Comparison of ENCODE assay signal across 20 cellular contexts in the genomic region with DNA sequence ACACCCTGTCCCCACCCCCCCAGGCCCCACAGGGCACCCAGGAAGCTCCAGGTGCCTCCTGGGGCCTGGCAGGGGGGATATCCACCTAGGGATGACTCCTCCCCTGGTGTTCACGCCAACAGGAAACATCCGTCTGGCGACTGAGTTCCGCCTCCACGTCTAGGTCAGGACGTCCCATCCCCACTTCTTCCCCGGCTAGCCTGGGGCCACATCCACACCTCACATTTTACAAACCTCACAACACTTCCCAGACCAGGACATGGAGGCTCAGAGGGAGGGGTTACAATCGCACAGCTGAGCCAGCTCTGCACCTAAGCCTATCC. TPM values are rescaled to one million over a fixed set of nuclear protein-coding genes. Genes with fewer than 3 reads are reported as not detected.
DNase-seq lines count a peak whose midpoint lies in the region; ATAC-seq, FAIRE-seq and TF ChIP-seq lines count a peak whose summit lies in the region.
"Had no signal": no experiment of that assay in that cellular context is flagged by ENCODE, and none has a peak within 500 bp of the region (broad histone marks: within the 10 kb centered on the region; RNA-seq: fewer than 3 reads in every experiment).

No MANE protein-coding gene starts in this region.

- H3K27me3 ChIP-seq in RWPE2 (ENCODE audit: insufficient read depth, poor library complexity, severe bottlenecking): no peaks in the 10 kb centered on the region
- no peaks in the 10 kb centered on the region for H3K27me3 ChIP-seq in endothelial cell of umbilical vein (ENCODE audit: control insufficient read depth in 2 of 2, insufficient read depth in 2 of 2, low read length in 2 of 2)
- no peaks in the 10 kb centered on the region for H3K27me3 ChIP-seq in mucosa of rectum (ENCODE audit: control insufficient read depth in 2 of 2, insufficient read depth in 2 of 2, low read length in 2 of 2)
- no peaks in the 10 kb centered on the region for H3K27me3 ChIP-seq in upper lobe of right lung
- H3K27me3 ChIP-seq: brain microvascular endothelial cell had no signal

- H2AFZ ChIP-seq in endothelial cell of umbilical vein (ENCODE audit: low read depth, low read length): no peak overlapping the region

- DNase-seq in RWPE2 (ENCODE audit: low spot score): no peak
- peak; percentile 30 for DNase-seq in endothelial cell of umbilical vein (ENCODE audit: low read depth, low spot score)
- DNase-seq in upper lobe of right lung: no peak
- no peak for DNase-seq in NAMALWA (ENCODE audit: low spot score)
- DNase-seq in NCI-H1105 (lab: John Stamatoyannopoulos, UW): no peak
- DNase-seq: activated CD4-positive, alpha-beta T cell treated with anti-CD3 and anti-CD28 coated beads, Interleukin-2, amount 50 U/mL, for 1 hour; activated T-cell treated with anti-CD3 and anti-CD28 coated beads, Interleukin-2, amount 50 U/mL, for 1 hour; AML-193; brain microvascular endothelial cell; H7; head of caudate nucleus; immature natural killer cell; mesenchymal stem cell; NCI-H2029; stimulated activated CD4-positive, alpha-beta T cell treated with anti-CD3 and anti-CD28 coated beads, Interleukin-15, amount 100 ng/mL, for 24 hours; stimulated activated naive CD8-positive, alpha-beta T cell treated with anti-CD3 and anti-CD28 coated beads, Interleukin-15, Interleukin-2, amounts not matched to agents 100 U/mL and 50 U/mL, for 24 hours had no signal

- dilution Hi-C loops in endothelial cell of umbilical vein (cut with MboI; ENCODE audit: extremely low pct_ligation_motif_present, low sequenced_read_pairs): no loop called here

- intact Hi-C loops in endothelial cell of umbilical vein (cut with micrococcal nuclease): no loop called here
- intact Hi-C loops in upper lobe of right lung (cut with DNase I): no loop called here

- no peak for TF ChIP-seq POLR2A in endothelial cell of umbilical vein (IDR thresholded peaks at IDR 0.05; ENCODE audit: low read depth, low read length)

- H3K4me2 ChIP-seq in endothelial cell of umbilical vein (ENCODE audit: insufficient read depth, low read length): no peak overlapping the region

- H4K20me1 ChIP-seq in endothelial cell of umbilical vein (replicated peaks; ENCODE audit: control insufficient read depth, extremely low read depth, insufficient read depth, low read length): no peaks in the 10 kb centered on the region

- ATAC-seq in RWPE2 (ENCODE audit: low read depth) (peak; percentile 58), upper lobe of right lung (no peak), SK-N-SH treated with all-trans-retinoic acid at 6 μM for 48 hours (no peak)
- ATAC-seq: activated naive CD4-positive, alpha-beta T cell treated with anti-CD3 and anti-CD28 coated beads, Interleukin-2, amount 50 U/mL, for 72 hours; stimulated activated naive CD8-positive, alpha-beta T cell treated with anti-CD3 and anti-CD28 coated beads, Interleukin-15, Interleukin-2, amounts not matched to agents 100 U/mL and 50 U/mL, for 24 hours had no signal

- peak; percentile 91 for FAIRE-seq in endothelial cell of umbilical vein (lab: Jason Lieb, UNC)
- FAIRE-seq: GM19239 had no signal

- POLR2A ChIA-PET in endothelial cell of umbilical vein (lab: Charles Lee): no interaction called here

- H3K36me3 ChIP-seq in RWPE2 (ENCODE audit: low read depth): peaks cover 35% of the 10 kb centered on the region
- peaks cover 4 to 36% of the 10 kb centered on the region in 2 experiments for H3K36me3 ChIP-seq in endothelial cell of umbilical vein (ENCODE audit: control insufficient read depth in 2 of 2, extremely low read depth in 1 of 2, insufficient read depth in 2 of 2, low read length in 2 of 2)
- H3K36me3 ChIP-seq in mucosa of rectum (ENCODE audit: control insufficient read depth in 2 of 2, insufficient read depth in 2 of 2, low read length in 2 of 2): peaks cover 14 to 38% of the 10 kb centered on the region in 2 donors
- H3K36me3 ChIP-seq in upper lobe of right lung: peaks cover 34% of the 10 kb centered on the region

- H3K27ac ChIP-seq in RWPE2 (ENCODE audit: poor library complexity, severe bottlenecking): peak overlapping the region; percentile 77
- H3K27ac ChIP-seq in endothelial cell of umbilical vein (ENCODE audit: insufficient read depth, low read depth, low read length): peak overlapping the region; percentile 79
- H3K27ac ChIP-seq in mucosa of rectum (ENCODE audit: low read depth in 2 of 2, low read length in 2 of 2): peak overlapping the region; percentile 38 to 66
- peak overlapping the region; percentile 30 for H3K27ac ChIP-seq in upper lobe of right lung
- H3K27ac ChIP-seq: brain microvascular endothelial cell had no signal

- H3K4me3 ChIP-seq in RWPE2 (ENCODE audit: severe bottlenecking) (no peak overlapping the region), endothelial cell of umbilical vein (replicated peaks in 1 of 3; ENCODE audit: insufficient read depth in 1 of 3, low read depth in 1 of 3, low read length in 3 of 3) (no peak overlapping the region), mucosa of rectum (ENCODE audit: low read length in 2 of 2) (no peak overlapping the region), upper lobe of right lung (no peak overlapping the region)

- H3K4me1 ChIP-seq in RWPE2 (ENCODE audit: insufficient read depth, poor library complexity, severe bottlenecking) (peaks cover 33% of the 10 kb centered on the region), endothelial cell of umbilical vein (ENCODE audit: control insufficient read depth, extremely low read depth, insufficient read depth, low read length) (peaks cover 44% of the 10 kb centered on the region), mucosa of rectum (ENCODE audit: control insufficient read depth in 2 of 2, insufficient read depth in 2 of 2, low read length in 2 of 2) (peaks cover 20 to 32% of the 10 kb centered on the region in 2 donors), upper lobe of right lung (peaks cover 24% of the 10 kb centered on the region)

- H3K9me3 ChIP-seq in RWPE2 (ENCODE audit: severe bottlenecking) (no peaks in the 10 kb centered on the region), endothelial cell of umbilical vein (replicated peaks; ENCODE audit: control insufficient read depth, insufficient read depth, low read length) (no peaks in the 10 kb centered on the region), mucosa of rectum (ENCODE audit: control insufficient read depth in 2 of 2, low read length in 2 of 2) (no peaks in the 10 kb centered on the region), upper lobe of right lung (no peaks in the 10 kb centered on the region)

- no TSS peak for BruUV-seq in endothelial cell of umbilical vein (replicated peaks; lab: Mats Ljungman, UMichigan)

- CTCF ChIA-PET in endothelial cell of umbilical vein (lab: Charles Lee): interaction anchor here (1.1 to 2.0 kb wide), 2 partner anchors 9 to 108 kb away, joined by 3 to 5 read pairs; no protein-coding TSS in a partner anchor

- no peaks in the 10 kb centered on the region for H3K79me2 ChIP-seq in endothelial cell of umbilical vein (ENCODE audit: control insufficient read depth, insufficient read depth, low read length)

- H3K9ac ChIP-seq in endothelial cell of umbilical vein (replicated peaks; ENCODE audit: extremely low read depth, insufficient read depth, low read length) (peak overlapping the region; percentile 48), mucosa of rectum (ENCODE audit: low read depth in 1 of 2, low read length in 2 of 2) (peak overlapping the region in 1 of 2 donors; percentile 60)

- no peaks in the 10 kb centered on the region for H3K9me1 ChIP-seq in endothelial cell of umbilical vein (replicated peaks; ENCODE audit: control insufficient read depth, extremely low read depth, insufficient read depth, low read length)

- TF ChIP-seq CTCF in RWPE2 (IDR thresholded peaks at IDR 0.05; ENCODE audit: poor library complexity, severe bottlenecking): no peak
- no peak for TF ChIP-seq CTCF in endothelial cell of umbilical vein (IDR thresholded peaks at IDR 0.05; ENCODE audit: extremely low read depth in 1 of 2, insufficient read depth in 1 of 2, low read depth in 1 of 2, low read length in 2 of 2)
- TF ChIP-seq CTCF in upper lobe of right lung (IDR thresholded peaks at IDR 0.05): no peak

TF ChIP-seq in endothelial cell of umbilical vein, 7 proteins besides CTCF, POLR2A, EP300 and RAD21 (continues in another document):
- no peak for TF ChIP-seq FOS (IDR thresholded peaks at IDR 0.05; ENCODE audit: borderline replicate concordance, insufficient read depth, low read length)

RNA-seq across cellular contexts. Expression of gene MAFF, which starts 21.0 kb away (rescaled TPM):
- 59.5 and 61.2 TPM in 2 replicates for total RNA-seq in endothelial cell of umbilical vein
- 29.0 and 30.5 TPM in 2 replicates for polyA plus RNA-seq in endothelial cell of umbilical vein
- 30.6 and 35.8 TPM in 2 replicates for polyA plus RNA-seq in endothelial cell of umbilical vein (2011; cell fraction: cytosol; rRNA removed)
- 23.2 and 24.2 TPM in 2 replicates for polyA plus RNA-seq in endothelial cell of umbilical vein (2011; cell fraction: nucleus; rRNA removed)
- polyA plus RNA-seq in endothelial cell of umbilical vein (2012): 43.3 and 46.8 TPM in 2 replicates
- polyA minus RNA-seq in endothelial cell of umbilical vein: 16.2 and 18.6 TPM in 2 replicates
- 6.8 TPM for polyA minus RNA-seq in endothelial cell of umbilical vein (2011; cell fraction: cytosol; rRNA and poly(A)+ RNA removed)
- polyA minus RNA-seq in endothelial cell of umbilical vein (2011; cell fraction: nucleus; rRNA and poly(A)+ RNA removed): 10.8 and 23.0 TPM in 2 replicates
- 48.9 TPM for total RNA-seq in upper lobe of right lung

RNA-seq across cellular contexts. Expression of gene PLA2G6, which starts 41.1 kb away (rescaled TPM):
- total RNA-seq in endothelial cell of umbilical vein (10.3 and 11.1 TPM in 2 replicates), upper lobe of right lung (52.4 TPM)
- 6.6 and 9.9 TPM in 2 replicates for polyA plus RNA-seq in endothelial cell of umbilical vein
- polyA plus RNA-seq in endothelial cell of umbilical vein (2011; cell fraction: cytosol; rRNA removed): 1.8 and 3.7 TPM in 2 replicates
- 62.1 and 69.2 TPM in 2 replicates for polyA plus RNA-seq in endothelial cell of umbilical vein (2011; cell fraction: nucleus; rRNA removed)
- 2.9 and 4.7 TPM in 2 replicates for polyA plus RNA-seq in endothelial cell of umbilical vein (2012)
- 16.0 and 17.4 TPM in 2 replicates for polyA minus RNA-seq in endothelial cell of umbilical vein
- 7.0 TPM for polyA minus RNA-seq in endothelial cell of umbilical vein (2011; cell fraction: cytosol; rRNA and poly(A)+ RNA removed)
- 19.5 and 21.1 TPM in 2 replicates for polyA minus RNA-seq in endothelial cell of umbilical vein (2011; cell fraction: nucleus; rRNA and poly(A)+ RNA removed)

RNA-seq across cellular contexts. Expression of gene TMEM184B, which starts 50.1 kb away (rescaled TPM):
- total RNA-seq in endothelial cell of umbilical vein (96.6 and 99.8 TPM in 2 replicates), upper lobe of right lung (79.2 TPM)
- polyA plus RNA-seq in endothelial cell of umbilical vein: 72.5 and 88.8 TPM in 2 replicates
- polyA plus RNA-seq in endothelial cell of umbilical vein (2011; cell fraction: cytosol; rRNA removed): 51.8 and 64.2 TPM in 2 replicates
- polyA plus RNA-seq in endothelial cell of umbilical vein (2011; cell fraction: nucleus; rRNA removed): 67.8 and 78.0 TPM in 2 replicates
- 63.0 and 73.8 TPM in 2 replicates for polyA plus RNA-seq in endothelial cell of umbilical vein (2012)
- 54.4 and 68.6 TPM in 2 replicates for polyA minus RNA-seq in endothelial cell of umbilical vein
- 21.9 TPM for polyA minus RNA-seq in endothelial cell of umbilical vein (2011; cell fraction: cytosol; rRNA and poly(A)+ RNA removed)
- polyA minus RNA-seq in endothelial cell of umbilical vein (2011; cell fraction: nucleus; rRNA and poly(A)+ RNA removed): 30.2 and 34.5 TPM in 2 replicates
